In genomic region chr4:16826397-16826910, GRCh38 we compare ENCODE assay signal across 3 cellular contexts.
TF ChIP-seq lines count a peak whose summit lies in the region.

No MANE protein-coding gene starts in this region.

TF ChIP-seq in GM23338, 12 proteins besides CTCF, POLR2A, EP300 and RAD21 (continues in another document):
- TF ChIP-seq ZNF114 (CRISPR knock-in tag; IDR thresholded peaks at IDR 0.05) (no peak), CREB1 (CRISPR knock-in tag; IDR thresholded peaks at IDR 0.05; ENCODE audit: low read depth) (no peak), NANOG (IDR thresholded peaks at IDR 0.05; ENCODE audit: borderline replicate concordance) (no peak), JUNB (IDR thresholded peaks at IDR 0.05; ENCODE audit: unreplicated experiment) (no peak), ZNF331 (CRISPR knock-in tag; IDR thresholded peaks at IDR 0.05; ENCODE audit: low read depth) (no peak), EZH2phosphoT487 (IDR thresholded peaks at IDR 0.05; ENCODE audit: unreplicated experiment) (no peak), EZH2 (IDR thresholded peaks at IDR 0.05; ENCODE audit: low read depth, unreplicated experiment) (no peak), POLR2AphosphoS5 (IDR thresholded peaks at IDR 0.05; ENCODE audit: low read depth) (no peak)
- TF ChIP-seq, protein P1, sequence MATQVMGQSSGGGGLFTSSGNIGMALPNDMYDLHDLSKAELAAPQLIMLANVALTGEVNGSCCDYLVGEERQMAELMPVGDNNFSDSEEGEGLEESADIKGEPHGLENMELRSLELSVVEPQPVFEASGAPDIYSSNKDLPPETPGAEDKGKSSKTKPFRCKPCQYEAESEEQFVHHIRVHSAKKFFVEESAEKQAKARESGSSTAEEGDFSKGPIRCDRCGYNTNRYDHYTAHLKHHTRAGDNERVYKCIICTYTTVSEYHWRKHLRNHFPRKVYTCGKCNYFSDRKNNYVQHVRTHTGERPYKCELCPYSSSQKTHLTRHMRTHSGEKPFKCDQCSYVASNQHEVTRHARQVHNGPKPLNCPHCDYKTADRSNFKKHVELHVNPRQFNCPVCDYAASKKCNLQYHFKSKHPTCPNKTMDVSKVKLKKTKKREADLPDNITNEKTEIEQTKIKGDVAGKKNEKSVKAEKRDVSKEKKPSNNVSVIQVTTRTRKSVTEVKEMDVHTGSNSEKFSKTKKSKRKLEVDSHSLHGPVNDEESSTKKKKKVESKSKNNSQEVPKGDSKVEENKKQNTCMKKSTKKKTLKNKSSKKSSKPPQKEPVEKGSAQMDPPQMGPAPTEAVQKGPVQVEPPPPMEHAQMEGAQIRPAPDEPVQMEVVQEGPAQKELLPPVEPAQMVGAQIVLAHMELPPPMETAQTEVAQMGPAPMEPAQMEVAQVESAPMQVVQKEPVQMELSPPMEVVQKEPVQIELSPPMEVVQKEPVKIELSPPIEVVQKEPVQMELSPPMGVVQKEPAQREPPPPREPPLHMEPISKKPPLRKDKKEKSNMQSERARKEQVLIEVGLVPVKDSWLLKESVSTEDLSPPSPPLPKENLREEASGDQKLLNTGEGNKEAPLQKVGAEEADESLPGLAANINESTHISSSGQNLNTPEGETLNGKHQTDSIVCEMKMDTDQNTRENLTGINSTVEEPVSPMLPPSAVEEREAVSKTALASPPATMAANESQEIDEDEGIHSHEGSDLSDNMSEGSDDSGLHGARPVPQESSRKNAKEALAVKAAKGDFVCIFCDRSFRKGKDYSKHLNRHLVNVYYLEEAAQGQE (IDR thresholded peaks at IDR 0.05; ENCODE audit: unreplicated experiment): no peak

TF ChIP-seq in H1, 55 proteins besides CTCF, POLR2A, EP300 and RAD21:
- TF ChIP-seq KDM5A (IDR thresholded peaks at IDR 0.05; ENCODE audit: low read length) (no peak), CEBPB (IDR thresholded peaks at IDR 0.05; ENCODE audit: low read depth, low read length) (no peak), CBX8 (IDR thresholded peaks at IDR 0.05; ENCODE audit: borderline replicate concordance, low read depth, low read length) (no peak), SP4 (IDR thresholded peaks at IDR 0.05; ENCODE audit: low read length) (no peak), KDM1A (IDR thresholded peaks at IDR 0.05; ENCODE audit: borderline replicate concordance, low read length) (no peak), FOSL1 (IDR thresholded peaks at IDR 0.05; ENCODE audit: insufficient read depth, low read depth, low read length) (no peak)
- TF ChIP-seq, protein P2, sequence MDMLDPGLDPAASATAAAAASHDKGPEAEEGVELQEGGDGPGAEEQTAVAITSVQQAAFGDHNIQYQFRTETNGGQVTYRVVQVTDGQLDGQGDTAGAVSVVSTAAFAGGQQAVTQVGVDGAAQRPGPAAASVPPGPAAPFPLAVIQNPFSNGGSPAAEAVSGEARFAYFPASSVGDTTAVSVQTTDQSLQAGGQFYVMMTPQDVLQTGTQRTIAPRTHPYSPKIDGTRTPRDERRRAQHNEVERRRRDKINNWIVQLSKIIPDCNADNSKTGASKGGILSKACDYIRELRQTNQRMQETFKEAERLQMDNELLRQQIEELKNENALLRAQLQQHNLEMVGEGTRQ (IDR thresholded peaks at IDR 0.05; ENCODE audit: low read length): no peak
- TF ChIP-seq, protein P3, sequence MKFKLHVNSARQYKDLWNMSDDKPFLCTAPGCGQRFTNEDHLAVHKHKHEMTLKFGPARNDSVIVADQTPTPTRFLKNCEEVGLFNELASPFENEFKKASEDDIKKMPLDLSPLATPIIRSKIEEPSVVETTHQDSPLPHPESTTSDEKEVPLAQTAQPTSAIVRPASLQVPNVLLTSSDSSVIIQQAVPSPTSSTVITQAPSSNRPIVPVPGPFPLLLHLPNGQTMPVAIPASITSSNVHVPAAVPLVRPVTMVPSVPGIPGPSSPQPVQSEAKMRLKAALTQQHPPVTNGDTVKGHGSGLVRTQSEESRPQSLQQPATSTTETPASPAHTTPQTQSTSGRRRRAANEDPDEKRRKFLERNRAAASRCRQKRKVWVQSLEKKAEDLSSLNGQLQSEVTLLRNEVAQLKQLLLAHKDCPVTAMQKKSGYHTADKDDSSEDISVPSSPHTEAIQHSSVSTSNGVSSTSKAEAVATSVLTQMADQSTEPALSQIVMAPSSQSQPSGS (IDR thresholded peaks at IDR 0.05; ENCODE audit: low read length): no peak

TF ChIP-seq in neural cell, 6 proteins besides CTCF, POLR2A, EP300 and RAD21:
- TF ChIP-seq POLR2AphosphoS5 (IDR thresholded peaks at IDR 0.05) (no peak), MXI1 (conservative IDR thresholded peaks at IDR 0.05; ENCODE audit: poor library complexity, severe bottlenecking) (no peak), TAF1 (IDR thresholded peaks at IDR 0.05; ENCODE audit: low read depth) (no peak), SMC3 (conservative IDR thresholded peaks at IDR 0.05; ENCODE audit: poor library complexity) (no peak), EZH2 (IDR thresholded peaks at IDR 0.05; ENCODE audit: borderline replicate concordance, insufficient read depth, low read length, poor library complexity, severe bottlenecking) (no peak)
- TF ChIP-seq, protein P1 (IDR thresholded peaks at IDR 0.05; ENCODE audit: borderline replicate concordance): no peak
